Comparison of ENCODE assay signal across 1 cellular context in the genomic region with DNA sequence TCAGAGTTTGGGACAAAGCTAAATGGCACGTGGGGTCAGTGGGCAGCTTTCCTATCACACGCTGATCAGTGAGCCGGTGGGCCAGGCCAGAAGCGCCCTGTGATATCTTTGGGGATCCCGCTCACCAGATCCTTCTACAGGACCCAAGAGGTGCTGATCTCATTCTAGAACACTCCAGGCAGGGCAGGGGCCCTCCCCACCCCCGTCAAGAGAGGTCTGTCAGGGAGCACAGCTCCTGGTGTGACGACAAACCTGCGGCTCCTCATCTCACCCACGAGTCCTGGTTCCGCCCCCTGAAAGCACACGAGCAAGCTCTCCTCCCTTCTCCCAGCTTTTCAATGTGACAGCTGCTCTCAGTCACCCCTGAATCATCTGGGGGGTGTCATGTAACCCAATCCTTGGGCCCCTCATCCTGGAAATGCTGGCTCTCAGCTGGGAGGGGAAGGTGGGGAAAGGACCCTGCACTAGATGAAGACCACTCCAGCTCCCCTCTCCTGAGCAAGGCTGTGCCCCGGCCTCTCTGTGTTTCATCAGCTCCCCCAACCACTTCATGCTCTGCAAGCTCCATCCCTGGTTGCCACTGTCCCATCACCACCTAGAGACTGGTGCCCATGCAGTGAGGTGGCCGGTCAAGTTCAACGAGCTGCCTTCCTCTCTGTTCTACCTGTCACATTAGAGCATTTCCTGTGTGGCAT.
TF ChIP-seq lines count a peak whose summit lies in the region.

No MANE protein-coding gene starts in this region.

TF ChIP-seq in H1, 55 proteins besides CTCF, POLR2A, EP300 and RAD21:
- TF ChIP-seq SP2 (IDR thresholded peaks at IDR 0.05; ENCODE audit: low read length) (no peak), BRCA1 (IDR thresholded peaks at IDR 0.05; ENCODE audit: low read depth, low read length) (no peak), SRF (IDR thresholded peaks at IDR 0.05; ENCODE audit: low read depth, low read length) (no peak), EGR1 (IDR thresholded peaks at IDR 0.05; ENCODE audit: borderline replicate concordance, low read depth, low read length) (no peak), JUND (IDR thresholded peaks at IDR 0.05; ENCODE audit: low read length) (no peak), ZNF274 (IDR thresholded peaks at IDR 0.05; ENCODE audit: borderline replicate concordance, extremely low read depth, low read length) (no peak), SP1 (IDR thresholded peaks at IDR 0.05; ENCODE audit: low read depth, low read length) (no peak), CTBP2 (IDR thresholded peaks at IDR 0.05; ENCODE audit: borderline replicate concordance, insufficient read depth, insufficient read length, low read length) (no peak), GABPA (IDR thresholded peaks at IDR 0.05; ENCODE audit: borderline replicate concordance, insufficient read depth, low read length) (no peak), SIRT6 (IDR thresholded peaks at IDR 0.05; ENCODE audit: low read length) (no peak), HDAC2 (IDR thresholded peaks at IDR 0.05; ENCODE audit: borderline replicate concordance in 1 of 2, low read depth in 2 of 2, low read length in 2 of 2) (no peak)
- TF ChIP-seq, protein P1, sequence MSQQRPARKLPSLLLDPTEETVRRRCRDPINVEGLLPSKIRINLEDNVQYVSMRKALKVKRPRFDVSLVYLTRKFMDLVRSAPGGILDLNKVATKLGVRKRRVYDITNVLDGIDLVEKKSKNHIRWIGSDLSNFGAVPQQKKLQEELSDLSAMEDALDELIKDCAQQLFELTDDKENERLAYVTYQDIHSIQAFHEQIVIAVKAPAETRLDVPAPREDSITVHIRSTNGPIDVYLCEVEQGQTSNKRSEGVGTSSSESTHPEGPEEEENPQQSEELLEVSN (IDR thresholded peaks at IDR 0.05), result no peak
